Comparison of ENCODE assay signal across 1 cellular context in genomic region chr7:55121249-55121648, GRCh38.
TF ChIP-seq lines count a peak whose summit lies in the region.

No MANE protein-coding gene starts in this region.

TF ChIP-seq in IMR-90, 13 proteins besides CTCF, POLR2A, EP300 and RAD21:
- no peak for TF ChIP-seq ELK1 (IDR thresholded peaks at IDR 0.05; ENCODE audit: borderline replicate concordance, low read depth, low read length)
- no peak for TF ChIP-seq FOS (IDR thresholded peaks at IDR 0.05; ENCODE audit: low read depth, low read length)
- TF ChIP-seq NFE2L2 (IDR thresholded peaks at IDR 0.05; ENCODE audit: low read depth, low read length) = no peak
- TF ChIP-seq BHLHE40 (IDR thresholded peaks at IDR 0.05; ENCODE audit: low read depth, low read length) = no peak
- TF ChIP-seq RFX5 (IDR thresholded peaks at IDR 0.05; ENCODE audit: low read depth, low read length) = no peak
- no peak for TF ChIP-seq MXI1 (IDR thresholded peaks at IDR 0.05; ENCODE audit: borderline replicate concordance, low read depth, low read length)
